Comparison of ENCODE assay signal across 28 cellular contexts in the genomic region with DNA sequence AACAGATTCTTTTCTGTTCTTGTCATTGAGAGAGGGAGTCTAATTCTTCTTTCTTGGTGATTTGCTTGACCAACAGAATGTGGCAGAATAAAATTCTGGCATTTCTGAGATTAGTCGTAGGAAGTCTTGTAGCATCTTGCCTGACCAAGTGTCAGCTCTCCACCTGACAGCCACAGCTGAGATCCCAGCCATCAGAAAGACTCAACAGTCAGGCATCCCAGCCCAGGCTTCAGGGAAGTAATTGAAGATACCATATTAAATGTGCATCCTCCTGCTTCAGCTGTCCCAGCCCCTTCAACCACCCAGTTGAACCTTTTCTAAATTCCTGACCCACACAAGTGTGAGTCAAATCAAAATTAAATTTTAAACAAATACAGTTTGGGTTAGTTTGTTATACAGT.
"Had no signal": no experiment of that assay in that cellular context is flagged by ENCODE, and none has a peak within 500 bp of the region (broad histone marks: within the 10 kb centered on the region; RNA-seq: fewer than 3 reads in every experiment).

No MANE protein-coding gene starts in this region.

- H3K27me3 ChIP-seq: ascending aorta, breast epithelium, cardiac muscle cell, dorsolateral prefrontal cortex, heart left ventricle had no signal

- H3K36me3 ChIP-seq: ascending aorta, breast epithelium, cardiac muscle cell, heart left ventricle had no signal

- DNase-seq: activated CD4-positive, alpha-beta memory T cell treated with anti-CD3 and anti-CD28 coated beads, Interleukin-2, amount 10 ng/mL, durations not matched to agents 7 days and 5 days; activated CD4-positive, alpha-beta T cell treated with anti-CD3 and anti-CD28 coated beads for 1 hour; activated CD4-positive, alpha-beta T cell treated with anti-CD3 and anti-CD28 coated beads for 4 hours; activated CD4-positive, alpha-beta T cell treated with anti-CD3 and anti-CD28 coated beads, Interleukin-2, amount 10 ng/mL, durations not matched to agents 7 days and 5 days; activated CD4-positive, alpha-beta T cell treated with anti-CD3 and anti-CD28 coated beads, Interleukin-2, amount 50 U/mL, for 4 hours; activated CD8-positive, alpha-beta memory T cell treated with anti-CD3 and anti-CD28 coated beads, Interleukin-2, amount 50 U/mL, for 48 hours; activated gamma-delta T cell; activated naive CD4-positive, alpha-beta T cell; activated naive CD4-positive, alpha-beta T cell treated with anti-CD3 and anti-CD28 coated beads, Interleukin-2, amount 10 ng/mL, durations not matched to agents 7 days and 5 days; activated naive CD8-positive, alpha-beta T cell treated with anti-CD3 and anti-CD28 coated beads, Interleukin-2, amount 10 ng/mL, durations not matched to agents 7 days and 5 days; activated T-cell treated with anti-CD3 and anti-CD28 coated beads for 4 hours; activated T-cell treated with anti-CD3 and anti-CD28 coated beads, Interleukin-2, amount 50 U/mL, for 24 hours; activated T-cell treated with anti-CD3 and anti-CD28 coated beads, Interleukin-2, amount 50 U/mL, for 72 hours; central memory CD4-positive, alpha-beta T cell; dorsolateral prefrontal cortex; effector memory CD4-positive, alpha-beta T cell; endodermal cell; foreskin fibroblast; glutamatergic neuron; heart left ventricle; T-helper 2 cell had no signal

- H3K27ac ChIP-seq: ascending aorta, breast epithelium, cardiac muscle cell, coronary artery, dorsolateral prefrontal cortex, heart left ventricle had no signal

- ATAC-seq: activated naive CD4-positive, alpha-beta T cell treated with anti-CD3 and anti-CD28 coated beads, Interleukin-2, amount 50 U/mL, for 72 hours; activated T-cell treated with anti-CD3 and anti-CD28 coated beads, Interleukin-2, amount 50 U/mL, for 72 hours; esophagus mucosa; heart left ventricle; WTC11 had no signal

- H3K4me1 ChIP-seq: ascending aorta, breast epithelium, heart left ventricle had no signal

- H3K4me3 ChIP-seq: ascending aorta, breast epithelium, cardiac muscle cell, coronary artery, dorsolateral prefrontal cortex, heart left ventricle had no signal

- H3K9me3 ChIP-seq: ascending aorta, breast epithelium, heart left ventricle had no signal
